9 cellular contexts compared by ENCODE assay signal in the genomic region with DNA sequence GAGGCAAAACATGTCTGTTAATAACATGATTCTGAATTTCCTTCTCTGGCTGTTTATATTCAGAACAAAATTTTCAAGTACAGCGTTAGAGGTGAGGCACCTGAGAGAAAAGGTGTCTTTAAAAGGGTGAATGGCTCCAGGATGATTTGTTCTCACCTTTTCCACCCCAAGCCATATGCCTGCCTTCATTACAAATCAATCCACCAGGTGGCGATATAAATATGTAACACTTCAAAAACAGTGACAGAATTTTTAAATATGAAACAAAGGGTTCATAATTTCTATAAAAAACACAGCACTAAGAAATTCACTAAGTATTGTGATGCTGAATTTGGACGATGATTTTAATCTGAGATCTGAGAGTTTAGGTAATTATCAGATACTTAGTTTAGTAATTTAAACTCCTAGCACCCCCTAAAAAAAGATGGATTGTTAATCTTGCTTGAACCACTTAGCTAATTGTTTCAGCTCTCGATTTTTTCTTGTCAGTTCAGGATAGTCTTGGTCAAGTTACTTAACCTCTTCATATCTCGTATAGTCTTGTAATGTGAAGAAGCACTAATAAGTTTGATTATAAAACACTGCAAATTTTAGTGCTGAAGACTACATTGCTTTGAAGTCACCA.
DNase-seq lines count a peak whose midpoint lies in the region; ATAC-seq and TF ChIP-seq lines count a peak whose summit lies in the region.
"Had no signal": no experiment of that assay in that cellular context is flagged by ENCODE, and none has a peak within 500 bp of the region (broad histone marks: within the 10 kb centered on the region; RNA-seq: fewer than 3 reads in every experiment).

No MANE protein-coding gene starts in this region.

- TF ChIP-seq CTCF in left ventricle myocardium inferior (IDR thresholded peaks at IDR 0.05; ENCODE audit: borderline replicate concordance) (peak; percentile 68), colonic mucosa (IDR thresholded peaks at IDR 0.05) (peak; percentile 61), neural crest cell (conservative IDR thresholded peaks at IDR 0.05) (peak; percentile 82)

- WGBS in right cardiac atrium = 13% methylated on average over 5 of the region's 5 CpGs

- intact Hi-C loops in left ventricle myocardium inferior (cut with micrococcal nuclease) = no loop called here
- intact Hi-C loops in right cardiac atrium (cut with DNase I) = no loop called here
- intact Hi-C loops in colonic mucosa (cut with DNase I) = loop anchor here (5.0 kb wide), 2 partner anchors 72 to 1482 kb away; no protein-coding TSS in a partner anchor

- peaks cover 21% of the 10 kb centered on the region for H3K4me1 Mint-ChIP-seq in neural crest cell

- no peaks in the 10 kb centered on the region for H3K27me3 ChIP-seq in left ventricle myocardium inferior (ENCODE audit: low read depth)
- H3K27me3 ChIP-seq in right cardiac atrium (ENCODE audit: control insufficient read depth, insufficient read depth) = no peaks in the 10 kb centered on the region
- H3K27me3 ChIP-seq in colonic mucosa = no peaks in the 10 kb centered on the region

- no peak overlapping the region for H3K9ac ChIP-seq in colonic mucosa (ENCODE audit: low read depth in 2 of 2, low read length in 2 of 2)

- H3K4me1 ChIP-seq in left ventricle myocardium inferior = no peaks in the 10 kb centered on the region
- H3K4me1 ChIP-seq in right cardiac atrium (ENCODE audit: control insufficient read depth, insufficient read depth, low read length) = no peaks in the 10 kb centered on the region
- no peaks in the 10 kb centered on the region for H3K4me1 ChIP-seq in colonic mucosa

- H3K36me3 ChIP-seq in left ventricle myocardium inferior (no peaks in the 10 kb centered on the region), colonic mucosa (no peaks in the 10 kb centered on the region)

- no peaks in the 10 kb centered on the region for H3K9me3 Mint-ChIP-seq in neural crest cell
- H3K9me3 Mint-ChIP-seq: stimulated activated naive CD8-positive, alpha-beta T cell treated with anti-CD3 and anti-CD28 coated beads, Interleukin-15, Interleukin-2, amounts not matched to agents 100 ng/mL and 50 ng/mL, for 24 hours had no signal

- DNase-seq in left ventricle myocardium inferior (no peak), right cardiac atrium (no peak), NCI-H2171 treated with DMSO at 0.1 percent for 48 hours (lab: John Stamatoyannopoulos, UW) (peak; percentile 44), colonic mucosa (peak; percentile 21), neural crest cell (ENCODE audit: low read depth, low spot score) (no peak)
- DNase-seq in activated CD4-positive, CD25-positive, alpha-beta regulatory T cell treated with anti-CD3 and anti-CD28 coated beads, Interleukin-2, amount 50 U/mL, for 72 hours = no peak
- no peak for DNase-seq in activated CD8-positive, alpha-beta memory T cell treated with anti-CD3 and anti-CD28 coated beads for 24 hours

- ATAC-seq in right cardiac atrium (no peak), HG02884 (IDR thresholded peaks at IDR 0.05; ENCODE audit: unreplicated experiment) (peak; percentile 53)

- no peaks in the 10 kb centered on the region for H3K27me3 Mint-ChIP-seq in neural crest cell (ENCODE audit: low read depth)
- H3K27me3 Mint-ChIP-seq: stimulated activated naive CD8-positive, alpha-beta T cell treated with anti-CD3 and anti-CD28 coated beads, Interleukin-15, Interleukin-2, amounts not matched to agents 100 ng/mL and 50 ng/mL, for 24 hours had no signal

- H3K27ac ChIP-seq in left ventricle myocardium inferior (replicated peaks) = no peak overlapping the region
- H3K27ac ChIP-seq in right cardiac atrium (ENCODE audit: low read length) = no peak overlapping the region
- no peak overlapping the region for H3K27ac ChIP-seq in colonic mucosa

- no peak overlapping the region for H3K27ac Mint-ChIP-seq in neural crest cell (ENCODE audit: unreplicated experiment)
- H3K27ac Mint-ChIP-seq: stimulated activated naive CD8-positive, alpha-beta T cell treated with anti-CD3 and anti-CD28 coated beads, Interleukin-15, Interleukin-2, amounts not matched to agents 100 ng/mL and 50 ng/mL, for 24 hours had no signal

- H3K9me3 ChIP-seq in left ventricle myocardium inferior (replicated peaks) (no peaks in the 10 kb centered on the region), right cardiac atrium (ENCODE audit: control insufficient read depth, low read length) (no peaks in the 10 kb centered on the region), colonic mucosa (no peaks in the 10 kb centered on the region)

- no peaks in the 10 kb centered on the region for H3K36me3 Mint-ChIP-seq in neural crest cell (ENCODE audit: low read depth)

- H3K4me3 Mint-ChIP-seq in neural crest cell = no peak overlapping the region
- H3K4me3 Mint-ChIP-seq: stimulated activated naive CD8-positive, alpha-beta T cell treated with anti-CD3 and anti-CD28 coated beads, Interleukin-15, Interleukin-2, amounts not matched to agents 100 ng/mL and 50 ng/mL, for 24 hours had no signal

- no peak overlapping the region for H3K4me3 ChIP-seq in left ventricle myocardium inferior
- no peak overlapping the region for H3K4me3 ChIP-seq in right cardiac atrium (ENCODE audit: low read length)
- H3K4me3 ChIP-seq in colonic mucosa = no peak overlapping the region

Comparison
In these comparisons a context has a peak if more than half of its experiments do, and no peak if none do; other contexts are left out.
1. DNase-seq: peak in NCI-H2171 treated with DMSO at 0.1 percent for 48 hours (single experiment) and colonic mucosa (single experiment); none in left ventricle myocardium inferior (single experiment), right cardiac atrium (0 of 3), neural crest cell (single experiment), activated CD4-positive, CD25-positive, alpha-beta regulatory T cell treated with anti-CD3 and anti-CD28 coated beads, Interleukin-2, amount 50 U/mL, for 72 hours (single experiment) and activated CD8-positive, alpha-beta memory T cell treated with anti-CD3 and anti-CD28 coated beads for 24 hours (single experiment).
2. Peak in every context shown above with its lines, with median percentiles within 50 percentile points of each other: CTCF ChIP-seq.